ENCODE assay signal across 15 cellular contexts in the genomic region with DNA sequence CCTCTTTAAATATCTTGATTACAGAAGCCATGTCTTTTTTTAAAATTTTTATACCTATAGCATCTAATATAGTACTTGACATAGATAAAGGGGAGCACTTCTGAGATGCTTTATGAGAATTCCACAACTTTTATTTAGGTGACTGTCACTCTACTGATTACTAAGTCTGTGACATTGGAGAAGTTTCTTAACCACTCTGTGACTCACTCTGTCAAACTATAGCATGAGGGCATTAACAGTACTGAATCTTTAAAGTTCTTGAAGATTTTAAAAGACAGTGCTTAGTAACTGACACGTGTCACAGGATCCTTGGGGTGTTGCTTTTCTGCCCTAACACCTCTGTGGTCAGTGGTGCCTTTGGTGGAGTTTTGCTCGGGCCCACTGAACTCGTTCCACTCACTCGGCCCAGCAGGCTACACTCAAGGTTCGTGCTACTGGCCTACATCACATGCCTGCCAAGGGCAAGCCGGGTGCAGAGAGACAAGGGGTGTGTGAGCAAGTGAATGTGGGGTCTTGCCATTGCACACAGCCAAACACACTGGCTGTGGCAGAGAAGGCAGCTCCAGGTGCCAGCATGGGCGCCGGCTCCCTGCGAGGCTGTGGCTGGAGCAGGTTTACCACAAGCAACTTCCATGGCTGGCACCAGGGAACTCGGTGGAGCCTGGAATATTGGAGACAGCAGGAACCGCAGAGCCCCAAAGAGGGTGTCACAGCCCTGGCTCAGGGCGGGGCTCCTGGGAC.
DNase-seq lines count a peak whose midpoint lies in the region; ATAC-seq and TF ChIP-seq lines count a peak whose summit lies in the region.
"Had no signal": no experiment of that assay in that cellular context is flagged by ENCODE, and none has a peak within 500 bp of the region (broad histone marks: within the 10 kb centered on the region; RNA-seq: fewer than 3 reads in every experiment).

No MANE protein-coding gene starts in this region.

- no peak overlapping the region for H3K9ac ChIP-seq in trophoblast cell (ENCODE audit: low read length)

- H4K91ac ChIP-seq in trophoblast cell (ENCODE audit: low read depth, low read length), result no peak overlapping the region

- no TSS peak for BruUV-seq in A673 (replicated peaks; lab: Mats Ljungman, UMichigan)

- H2BK5ac ChIP-seq in trophoblast cell (ENCODE audit: low read depth, low read length, poor library complexity), result no peak overlapping the region

- H3K27me3 Mint-ChIP-seq in chondrocyte (ENCODE audit: low read depth), result no peaks in the 10 kb centered on the region
- H3K27me3 Mint-ChIP-seq in stimulated activated memory B cell treated with anti-CD40 and anti-IgM and Interleukin-4, amounts not matched to agents 10 μg/mL and 1 μg/mL and 100 μg/mL, for 72 hours, result no peaks in the 10 kb centered on the region
- H3K27me3 Mint-ChIP-seq: CD4-positive, alpha-beta memory T cell had no signal

- H3K4me1 Mint-ChIP-seq in chondrocyte (ENCODE audit: low read depth), result no peaks in the 10 kb centered on the region
- no peaks in the 10 kb centered on the region for H3K4me1 Mint-ChIP-seq in stimulated activated memory B cell treated with anti-CD40 and anti-IgM and Interleukin-4, amounts not matched to agents 10 μg/mL and 1 μg/mL and 100 μg/mL, for 72 hours
- H3K4me1 Mint-ChIP-seq: CD4-positive, alpha-beta memory T cell had no signal

- ATAC-seq in stimulated activated memory B cell treated with anti-CD40 and anti-IgM and Interleukin-4, amounts not matched to agents 10 μg/mL and 1 μg/mL and 100 μg/mL, for 72 hours, result peak; percentile 43
- ATAC-seq in GM21526 (IDR thresholded peaks at IDR 0.05; ENCODE audit: low FRiP score, unreplicated experiment), result no peak
- ATAC-seq: GM12878 had no signal

- peak overlapping the region; percentile 33 for H2AFZ ChIP-seq in trophoblast cell (ENCODE audit: insufficient read depth, low read length, poor library complexity)

- H3K4me3 ChIP-seq in trophoblast cell (ENCODE audit: low read depth, low read length), result peak overlapping the region; percentile 25
- no peak overlapping the region for H3K4me3 ChIP-seq in A673 (ENCODE audit: low read depth, low read length, poor library complexity, severe bottlenecking)
- H3K4me3 ChIP-seq: GM12878 had no signal

- H3K27ac Mint-ChIP-seq in chondrocyte (ENCODE audit: unreplicated experiment), result no peak overlapping the region
- no peak overlapping the region for H3K27ac Mint-ChIP-seq in stimulated activated memory B cell treated with anti-CD40 and anti-IgM and Interleukin-4, amounts not matched to agents 10 μg/mL and 1 μg/mL and 100 μg/mL, for 72 hours
- H3K27ac Mint-ChIP-seq: CD4-positive, alpha-beta memory T cell; HFFc6 had no signal

- DNase-seq in HT1080 (ENCODE audit: low read depth) (peak; percentile 1), chondrocyte (ENCODE audit: low spot score) (peak; percentile 61), trophoblast cell (no peak), NCI-H524 (lab: John Stamatoyannopoulos, UW) (no peak), A673 (ENCODE audit: low spot score) (no peak)
- DNase-seq: 8988T, BE2C, DMS79, HCEC 1CT, HFFc6 had no signal

- no peak overlapping the region for H2AK5ac ChIP-seq in trophoblast cell (ENCODE audit: low read length)

- no peak overlapping the region for H4K8ac ChIP-seq in trophoblast cell (ENCODE audit: low read depth, low read length)

- H3K79me2 ChIP-seq in trophoblast cell (ENCODE audit: control insufficient read depth, insufficient read depth, low read length, poor library complexity), result no peaks in the 10 kb centered on the region

- no peak overlapping the region for H3K4me3 Mint-ChIP-seq in chondrocyte (ENCODE audit: unreplicated experiment)
- no peak overlapping the region for H3K4me3 Mint-ChIP-seq in stimulated activated memory B cell treated with anti-CD40 and anti-IgM and Interleukin-4, amounts not matched to agents 10 μg/mL and 1 μg/mL and 100 μg/mL, for 72 hours
- H3K4me3 Mint-ChIP-seq: CD4-positive, alpha-beta memory T cell; HFFc6 had no signal

- H3K4me2 ChIP-seq in trophoblast cell (ENCODE audit: low read length), result no peak overlapping the region

- H3K18ac ChIP-seq in trophoblast cell (ENCODE audit: low read length), result no peak overlapping the region

- H3K9me3 Mint-ChIP-seq in chondrocyte (ENCODE audit: low read depth), result peaks cover 5% of the 10 kb centered on the region
- no peaks in the 10 kb centered on the region for H3K9me3 Mint-ChIP-seq in stimulated activated memory B cell treated with anti-CD40 and anti-IgM and Interleukin-4, amounts not matched to agents 10 μg/mL and 1 μg/mL and 100 μg/mL, for 72 hours

- H3K27ac ChIP-seq in trophoblast cell (ENCODE audit: low read depth, low read length) (no peak overlapping the region), A673 (ENCODE audit: low read depth, low read length, poor library complexity, severe bottlenecking) (no peak overlapping the region)
- H3K27ac ChIP-seq: C4-2B had no signal

- no peak overlapping the region for H4K12ac ChIP-seq in trophoblast cell (ENCODE audit: low read depth, low read length)

- H3K36me3 ChIP-seq in trophoblast cell (ENCODE audit: control insufficient read depth in 1 of 2, insufficient read depth in 2 of 2, low read length in 2 of 2) (no peaks in the 10 kb centered on the region), A673 (ENCODE audit: insufficient read depth, low read length, poor library complexity, severe bottlenecking) (no peaks in the 10 kb centered on the region)
- H3K36me3 ChIP-seq: BE2C had no signal

- H3K36me3 Mint-ChIP-seq in chondrocyte (ENCODE audit: low read depth), result no peaks in the 10 kb centered on the region
- no peaks in the 10 kb centered on the region for H3K36me3 Mint-ChIP-seq in stimulated activated memory B cell treated with anti-CD40 and anti-IgM and Interleukin-4, amounts not matched to agents 10 μg/mL and 1 μg/mL and 100 μg/mL, for 72 hours
- H3K36me3 Mint-ChIP-seq: CD4-positive, alpha-beta memory T cell had no signal

- POLR2A ChIA-PET in A673 (lab: Charles Lee; ENCODE audit: low non-redundant PET), result no interaction called here

- WGBS in trophoblast cell (ENCODE audit: extremely low coverage, insufficient coverage, insufficient read length), result no CpG with 5 or more reads among the region's 12 CpGs

- intact Hi-C loops in A673 (cut with micrococcal nuclease; ENCODE audit: unreplicated experiment), result no loop called here

- H3K79me1 ChIP-seq in trophoblast cell (ENCODE audit: low read length), result no peaks in the 10 kb centered on the region

- H3K4me1 ChIP-seq in trophoblast cell (ENCODE audit: control insufficient read depth in 1 of 2, insufficient read depth in 2 of 2, low read length in 2 of 2), result no peaks in the 10 kb centered on the region
- no peaks in the 10 kb centered on the region for H3K4me1 ChIP-seq in A673 (ENCODE audit: insufficient read depth, low read length, poor library complexity, severe bottlenecking)
- H3K4me1 ChIP-seq: BE2C had no signal

- H3K14ac ChIP-seq in trophoblast cell (ENCODE audit: low read length), result no peak overlapping the region

- H2BK12ac ChIP-seq in trophoblast cell (ENCODE audit: low read length), result no peak overlapping the region

- H3K4ac ChIP-seq in trophoblast cell (ENCODE audit: low read depth, low read length), result no peak overlapping the region

- H3K9me3 ChIP-seq in trophoblast cell (ENCODE audit: insufficient read depth, low read depth, low read length) (peaks cover 2% of the 10 kb centered on the region), A673 (ENCODE audit: low read depth, low read length, poor library complexity, severe bottlenecking) (no peaks in the 10 kb centered on the region)
- H3K9me3 ChIP-seq: BE2C had no signal

- H2BK120ac ChIP-seq in trophoblast cell (ENCODE audit: insufficient read depth, low read length, poor library complexity), result no peak overlapping the region

- no peak overlapping the region for H3K23ac ChIP-seq in trophoblast cell (ENCODE audit: low read length)

- CTCF ChIA-PET in A673 (lab: Charles Lee), result no interaction called here

- TF ChIP-seq CTCF in chondrocyte (IDR thresholded peaks at IDR 0.05) (no peak), A673 (conservative IDR thresholded peaks at IDR 0.05; ENCODE audit: low read depth, low read length) (no peak)

- H3K27me3 ChIP-seq in trophoblast cell (ENCODE audit: insufficient read depth, low read length) (no peaks in the 10 kb centered on the region), A673 (replicated peaks; ENCODE audit: insufficient read depth, low read depth, low read length, poor library complexity) (no peaks in the 10 kb centered on the region)
- H3K27me3 ChIP-seq: BE2C had no signal

Comparison
In these comparisons a context has a peak if more than half of its experiments do, and no peak if none do; other contexts are left out.
1. DNase-seq: peak in HT1080 (single experiment) and chondrocyte (single experiment); none in trophoblast cell (0 of 2), NCI-H524 (0 of 2) and A673 (single experiment).